Comparison of ENCODE assay signal across 11 cellular contexts in the genomic region with DNA sequence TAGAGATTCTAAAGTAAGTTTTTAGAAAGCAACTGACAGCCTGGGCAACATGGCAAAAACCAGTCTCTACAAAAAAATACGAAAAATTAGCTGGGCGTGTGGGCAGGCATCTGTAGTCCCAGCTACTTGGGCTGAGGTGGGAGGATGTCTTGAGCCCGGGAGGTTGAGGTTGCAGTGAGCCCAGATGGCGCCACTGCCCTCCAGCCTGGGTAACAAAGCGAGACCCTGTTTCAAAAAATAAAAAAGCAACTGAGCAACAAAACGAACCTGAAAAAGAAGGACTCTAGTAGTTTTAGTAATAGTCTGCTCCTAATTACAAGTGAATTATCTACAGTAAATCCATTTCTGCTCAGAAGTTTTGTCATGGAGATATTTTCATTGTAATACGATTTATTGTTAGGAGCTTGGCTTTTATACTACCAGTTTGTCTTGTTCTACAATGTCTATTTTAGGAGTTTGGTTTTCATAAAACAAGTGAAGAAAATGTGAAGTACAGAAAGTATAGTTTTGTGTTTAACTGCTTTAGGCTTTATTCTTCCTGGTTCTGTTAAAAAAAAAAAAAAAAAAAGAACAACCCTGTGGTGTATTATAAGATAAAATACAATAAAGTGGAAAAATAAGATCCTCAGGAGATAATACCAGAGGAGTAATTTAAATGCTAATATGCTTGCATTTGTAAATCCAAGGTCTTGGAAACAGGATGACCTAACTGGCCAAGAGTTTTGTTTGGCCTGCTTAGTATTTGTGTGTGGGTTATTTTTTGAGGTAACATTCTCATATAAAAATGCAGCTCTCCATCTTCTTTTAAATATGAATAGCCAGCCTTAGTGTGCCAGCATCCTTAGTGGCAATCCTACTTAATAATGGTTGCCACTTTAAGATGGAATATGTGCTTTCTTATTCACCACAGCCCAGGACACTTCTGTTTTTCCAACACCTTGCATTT. TPM values are rescaled to one million over a fixed set of nuclear protein-coding genes. Genes with fewer than 3 reads are reported as not detected.
DNase-seq lines count a peak whose midpoint lies in the region; ATAC-seq and TF ChIP-seq lines count a peak whose summit lies in the region.
"Had no signal": no experiment of that assay in that cellular context is flagged by ENCODE, and none has a peak within 500 bp of the region (broad histone marks: within the 10 kb centered on the region; RNA-seq: fewer than 3 reads in every experiment).

No MANE protein-coding gene starts in this region.

- H3K36me3 ChIP-seq in ectodermal cell (ENCODE audit: control insufficient read depth, insufficient read depth, low read length) (peaks cover 6% of the 10 kb centered on the region), smooth muscle cell (ENCODE audit: low read depth) (peaks cover 5% of the 10 kb centered on the region), aorta (ENCODE audit: control insufficient read depth in 1 of 2, insufficient read depth in 2 of 2, low read length in 1 of 2) (no peaks in the 10 kb centered on the region), upper lobe of right lung (peaks cover 27% of the 10 kb centered on the region)

- TF ChIP-seq CTCF in smooth muscle cell (IDR thresholded peaks at IDR 0.05; ENCODE audit: borderline replicate concordance, insufficient read depth, poor library complexity, severe bottlenecking) (no peak), upper lobe of right lung (IDR thresholded peaks at IDR 0.05) (no peak)

- H3K9me3 ChIP-seq in ectodermal cell (ENCODE audit: control insufficient read depth, low read length), result no peaks in the 10 kb centered on the region
- no peaks in the 10 kb centered on the region for H3K9me3 ChIP-seq in smooth muscle cell (replicated peaks; ENCODE audit: low read depth)
- no peaks in the 10 kb centered on the region for H3K9me3 ChIP-seq in aorta (ENCODE audit: control insufficient read depth, low read length)
- no peaks in the 10 kb centered on the region for H3K9me3 ChIP-seq in upper lobe of right lung

- no peaks in the 10 kb centered on the region for H3F3A ChIP-seq in smooth muscle cell (ENCODE audit: low read depth)

- intact Hi-C loops in aorta (cut with DNase I) (no loop called here), upper lobe of right lung (cut with DNase I) (no loop called here)

- H3K4me1 ChIP-seq in ectodermal cell (ENCODE audit: control insufficient read depth, insufficient read depth, low read length) (no peaks in the 10 kb centered on the region), smooth muscle cell (ENCODE audit: low read depth) (peaks cover 21% of the 10 kb centered on the region), aorta (ENCODE audit: control insufficient read depth in 1 of 2, insufficient read depth in 2 of 2, low read length in 2 of 2) (peaks cover 0 to 2% of the 10 kb centered on the region in 2 donors), upper lobe of right lung (peaks cover 20% of the 10 kb centered on the region)

- H3K27me3 ChIP-seq in ectodermal cell (ENCODE audit: control insufficient read depth, insufficient read depth, low read length, poor library complexity, severe bottlenecking), result no peaks in the 10 kb centered on the region
- no peaks in the 10 kb centered on the region for H3K27me3 ChIP-seq in smooth muscle cell (ENCODE audit: low read depth)
- no peaks in the 10 kb centered on the region for H3K27me3 ChIP-seq in aorta (ENCODE audit: control insufficient read depth in 1 of 2, insufficient read depth in 2 of 2, low read length in 1 of 2)
- H3K27me3 ChIP-seq in upper lobe of right lung, result no peaks in the 10 kb centered on the region

- ATAC-seq in activated T-cell treated with anti-CD3 and anti-CD28 coated beads, Interleukin-2, amount 50 U/mL, for 72 hours (replicated peaks in 1 of 2), result no peak
- ATAC-seq in activated T-cell treated with anti-CD3 and anti-CD28 coated beads, Interleukin-2, amount 50 U/mL, for 4 hours, result no peak
- ATAC-seq in GM21786 (IDR thresholded peaks at IDR 0.05; ENCODE audit: unreplicated experiment) (no peak), aorta (ENCODE audit: low FRiP score) (no peak), upper lobe of right lung (no peak)

- DNase-seq in activated T-cell treated with anti-CD3 and anti-CD28 coated beads, Interleukin-2, amount 50 U/mL, for 72 hours, result peak in 1 of 2 donors; percentile 2
- DNase-seq in activated T-cell treated with anti-CD3 and anti-CD28 coated beads, Interleukin-2, amount 50 U/mL, for 4 hours, result no peak
- DNase-seq in NCI-H69 (lab: John Stamatoyannopoulos, UW), result peak; percentile 37
- DNase-seq in smooth muscle cell (lab: John Stamatoyannopoulos, UW; ENCODE audit: unreplicated experiment), result no peak
- no peak for DNase-seq in aorta
- DNase-seq in upper lobe of right lung, result no peak
- DNase-seq: activated T-cell treated with anti-CD3 and anti-CD28 coated beads for 4 hours, erythroblast had no signal

- H3K27me3 Mint-ChIP-seq in activated T-cell treated with anti-CD3 and anti-CD28 coated beads, Interleukin-2, amount 50 U/mL, for 72 hours (ENCODE audit: low read depth), result no peaks in the 10 kb centered on the region
- H3K27me3 Mint-ChIP-seq in activated T-cell treated with anti-CD3 and anti-CD28 coated beads, Interleukin-2, amount 50 U/mL, for 4 hours (ENCODE audit: low read depth), result no peaks in the 10 kb centered on the region

- H3K4me2 ChIP-seq in smooth muscle cell, result peak overlapping the region; percentile 94

- H3K27ac ChIP-seq in ectodermal cell (ENCODE audit: insufficient read depth, low read depth, low read length, poor library complexity, severe bottlenecking) (no peak overlapping the region), smooth muscle cell (ENCODE audit: low read depth) (no peak overlapping the region), aorta (ENCODE audit: low read depth in 1 of 2, low read length in 2 of 2) (no peak overlapping the region), upper lobe of right lung (no peak overlapping the region)
- H3K27ac ChIP-seq: C4-2B had no signal

- H3K4me3 ChIP-seq in ectodermal cell (ENCODE audit: insufficient read depth, low read depth, low read length) (peak overlapping the region; percentile 11), smooth muscle cell (no peak overlapping the region), aorta (ENCODE audit: low read length in 2 of 2) (no peak overlapping the region), upper lobe of right lung (no peak overlapping the region)

- H3K79me2 ChIP-seq in smooth muscle cell (ENCODE audit: low read depth), result peaks cover 55% of the 10 kb centered on the region

- H4K20me1 ChIP-seq in smooth muscle cell (ENCODE audit: low read depth), result peaks cover 29% of the 10 kb centered on the region

- H2AFZ ChIP-seq in smooth muscle cell (ENCODE audit: low read depth), result no peak overlapping the region

- no peaks in the 10 kb centered on the region for H3K9me3 Mint-ChIP-seq in activated T-cell treated with anti-CD3 and anti-CD28 coated beads, Interleukin-2, amount 50 U/mL, for 72 hours
- H3K9me3 Mint-ChIP-seq in activated T-cell treated with anti-CD3 and anti-CD28 coated beads, Interleukin-2, amount 50 U/mL, for 4 hours, result no peaks in the 10 kb centered on the region

- no peak overlapping the region for H3K9ac ChIP-seq in smooth muscle cell (ENCODE audit: low read depth)

- H3K4me3 Mint-ChIP-seq in activated T-cell treated with anti-CD3 and anti-CD28 coated beads, Interleukin-2, amount 50 U/mL, for 72 hours, result peak overlapping the region in 1 of 2 donors; percentile 10
- no peak overlapping the region for H3K4me3 Mint-ChIP-seq in activated T-cell treated with anti-CD3 and anti-CD28 coated beads, Interleukin-2, amount 50 U/mL, for 4 hours

- H3K4me1 Mint-ChIP-seq in activated T-cell treated with anti-CD3 and anti-CD28 coated beads, Interleukin-2, amount 50 U/mL, for 72 hours (ENCODE audit: low read depth), result peaks cover 26% of the 10 kb centered on the region
- peaks cover 33% of the 10 kb centered on the region for H3K4me1 Mint-ChIP-seq in activated T-cell treated with anti-CD3 and anti-CD28 coated beads, Interleukin-2, amount 50 U/mL, for 4 hours (ENCODE audit: low read depth)

- H3K27ac Mint-ChIP-seq in activated T-cell treated with anti-CD3 and anti-CD28 coated beads, Interleukin-2, amount 50 U/mL, for 72 hours, result peak overlapping the region; percentile 36

- WGBS in ectodermal cell, 2 experiments, result 8 to 10% methylated on average over 6 to 7 of the region's 7 CpGs
- 31% methylated on average over 7 of the region's 7 CpGs for WGBS in smooth muscle cell (ENCODE audit: low lambda C conversion rate)
- WGBS in aorta, 2 donors, result 14 to 21% methylated on average over 7 of the region's 7 CpGs

- peaks cover 3 to 16% of the 10 kb centered on the region in 2 donors for H3K36me3 Mint-ChIP-seq in activated T-cell treated with anti-CD3 and anti-CD28 coated beads, Interleukin-2, amount 50 U/mL, for 72 hours (ENCODE audit: insufficient read depth in 2 of 2)
- H3K36me3 Mint-ChIP-seq in activated T-cell treated with anti-CD3 and anti-CD28 coated beads, Interleukin-2, amount 50 U/mL, for 4 hours (ENCODE audit: insufficient read depth), result peaks cover 17% of the 10 kb centered on the region

RNA-seq across cellular contexts. Expression of gene TMX1, which starts 2.8 kb away (rescaled TPM):
- 10 to 100 TPM; 25.7 to 28.9 TPM for total RNA-seq in activated T-cell treated with anti-CD3 and anti-CD28 coated beads, Interleukin-2, amount 50 U/mL, for 72 hours
- 10 to 100 TPM; 50.7 to 60.5 (median 60.2) TPM for total RNA-seq in activated T-cell treated with anti-CD3 and anti-CD28 coated beads, Interleukin-2, amount 50 U/mL, for 4 hours
- polyA plus RNA-seq in ectodermal cell (2013, experiment 1 of 4), result 79.6 TPM
- polyA plus RNA-seq in ectodermal cell (2013, experiment 2 of 4), result 84.2 TPM
- 59.9 TPM for polyA plus RNA-seq in ectodermal cell (2013, experiment 3 of 4)
- 65.8 TPM for polyA plus RNA-seq in ectodermal cell (2013, experiment 4 of 4)
- total RNA-seq in smooth muscle cell (58.5 and 63.9 TPM in 2 replicates), aorta (10 to 100 TPM; 24.3 to 26.9 TPM), upper lobe of right lung (31.8 TPM)
- polyA plus RNA-seq in smooth muscle cell (31.3 and 34.1 TPM in 2 replicates), aorta (10 to 100 TPM in 1 of 2 donors, 1 to 10 TPM in 1; 8.8 to 14.6 TPM)
